23 cellular contexts compared by ENCODE assay signal in genomic region chr9:108537756-108538155, GRCh38.
"Had no signal": no experiment of that assay in that cellular context is flagged by ENCODE, and none has a peak within 500 bp of the region (broad histone marks: within the 10 kb centered on the region; RNA-seq: fewer than 3 reads in every experiment).

No MANE protein-coding gene starts in this region.

- H3K27me3 ChIP-seq: gastrocnemius medialis, neutrophil, right lobe of liver, suprapubic skin, transverse colon, upper lobe of right lung, vagina had no signal

- H3K36me3 ChIP-seq: gastrocnemius medialis, neutrophil, right lobe of liver, suprapubic skin, transverse colon, upper lobe of right lung, vagina had no signal

- H3K4me1 Mint-ChIP-seq: natural killer cell, neural crest cell had no signal

- H3K9me3 ChIP-seq: gastrocnemius medialis, neutrophil, right lobe of liver, suprapubic skin, transverse colon, upper lobe of right lung, vagina had no signal

- H3K4me3 ChIP-seq: coronary artery, gastrocnemius medialis, lung, right lobe of liver, suprapubic skin, transverse colon, upper lobe of right lung, vagina had no signal

- DNase-seq: dermis blood vessel endothelial cell; effector memory CD8-positive, alpha-beta T cell; gastrocnemius medialis; head of caudate nucleus; natural killer cell; right lobe of liver; small intestine; stimulated activated CD4-positive, alpha-beta T cell treated with anti-CD3 and anti-CD28 coated beads, Interleukin-15, amount 100 ng/mL, for 24 hours; stimulated activated CD4-positive, alpha-beta T cell treated with anti-CD3 and anti-CD28 coated beads, Interleukin-2, amount 100 ng/mL, for 48 hours; stimulated activated naive B cell treated with anti-CD40 and anti-IgM and Interleukin-4, amounts not matched to agents 10 μg/mL and 1 μg/mL and 100 μg/mL, for 72 hours; transverse colon; upper lobe of right lung had no signal

- H3K4me1 ChIP-seq: gastrocnemius medialis, parathyroid adenoma, right lobe of liver, suprapubic skin, transverse colon, upper lobe of right lung, vagina had no signal

- H3K9ac ChIP-seq: parathyroid adenoma had no signal

- H3K27me3 Mint-ChIP-seq: effector memory CD8-positive, alpha-beta T cell; stimulated activated naive CD8-positive, alpha-beta T cell treated with anti-CD3 and anti-CD28 coated beads, Interleukin-15, Interleukin-2, amounts not matched to agents 100 ng/mL and 50 ng/mL, for 24 hours had no signal

- H3K9me3 Mint-ChIP-seq: neural crest cell had no signal

- H3K4me3 Mint-ChIP-seq: effector memory CD8-positive, alpha-beta T cell; natural killer cell; neural crest cell; stimulated activated naive B cell treated with anti-CD40 and anti-IgM and Interleukin-4, amounts not matched to agents 10 μg/mL and 1 μg/mL and 100 μg/mL, for 72 hours; stimulated activated naive CD8-positive, alpha-beta T cell treated with anti-CD3 and anti-CD28 coated beads, Interleukin-15, Interleukin-2, amounts not matched to agents 100 ng/mL and 50 ng/mL, for 24 hours had no signal

- ATAC-seq: effector memory CD8-positive, alpha-beta T cell; esophagus mucosa; gastrocnemius medialis; left lobe of liver; natural killer cell; right lobe of liver; stimulated activated naive B cell treated with anti-CD40 and anti-IgM and Interleukin-4, amounts not matched to agents 10 μg/mL and 1 μg/mL and 100 μg/mL, for 72 hours; upper lobe of right lung had no signal

- H3K27ac Mint-ChIP-seq: effector memory CD8-positive, alpha-beta T cell; natural killer cell; progenitor cell of endocrine pancreas; stimulated activated naive B cell treated with anti-CD40 and anti-IgM and Interleukin-4, amounts not matched to agents 10 μg/mL and 1 μg/mL and 100 μg/mL, for 72 hours; stimulated activated naive CD8-positive, alpha-beta T cell treated with anti-CD3 and anti-CD28 coated beads, Interleukin-15, Interleukin-2, amounts not matched to agents 100 ng/mL and 50 ng/mL, for 24 hours had no signal

- H3K79me2 ChIP-seq: parathyroid adenoma had no signal

- H2AFZ ChIP-seq: parathyroid adenoma had no signal

- H3K27ac ChIP-seq: coronary artery, gastrocnemius medialis, neutrophil, parathyroid adenoma, right lobe of liver, suprapubic skin, transverse colon, upper lobe of right lung, vagina had no signal

- H3K36me3 Mint-ChIP-seq: natural killer cell; stimulated activated naive B cell treated with anti-CD40 and anti-IgM and Interleukin-4, amounts not matched to agents 10 μg/mL and 1 μg/mL and 100 μg/mL, for 72 hours had no signal
